9 cellular contexts compared by ENCODE assay signal in genomic region chr6:44388876-44389275, GRCh38. TPM values are rescaled to one million over a fixed set of nuclear protein-coding genes. Genes with fewer than 3 reads are reported as not detected.
DNase-seq lines count a peak whose midpoint lies in the region; TF ChIP-seq lines count a peak whose summit lies in the region.
"Had no signal": no experiment of that assay in that cellular context is flagged by ENCODE, and none has a peak within 500 bp of the region (broad histone marks: within the 10 kb centered on the region; RNA-seq: fewer than 3 reads in every experiment).

No MANE protein-coding gene starts in this region.

- H3K9me3 Mint-ChIP-seq in T-helper 2 cell treated with Interferon-gamma antibody and Interleukin-4, amounts not matched to agents 5 μg/mL and 100 μg/mL, for 36 hours: no peaks in the 10 kb centered on the region
- peaks cover 8% of the 10 kb centered on the region for H3K9me3 Mint-ChIP-seq in glutamatergic neuron (ENCODE audit: unreplicated experiment)

- WGBS in spleen, 5 donors: 72 to 78% (median 75%) methylated on average over 5 of the region's 5 CpGs

- no peak for TF ChIP-seq CTCF in WI38 (IDR thresholded peaks at IDR 0.05; ENCODE audit: low read depth, low read length)
- no peak for TF ChIP-seq CTCF in glutamatergic neuron (IDR thresholded peaks at IDR 0.05; ENCODE audit: partially characterized antibody, unreplicated experiment)
- TF ChIP-seq CTCF in spleen (IDR thresholded peaks at IDR 0.05 in 8 of 11, conservative IDR thresholded peaks at IDR 0.05 in 3 of 11): no peak

- TF ChIP-seq POLR2A in spleen (IDR thresholded peaks at IDR 0.05): no peak

- intact Hi-C loops in spleen (cut with DNase I; ENCODE audit: low total_unique reads): no loop called here

- H3K4me3 Mint-ChIP-seq in T-helper 2 cell treated with Interferon-gamma antibody and Interleukin-4, amounts not matched to agents 5 μg/mL and 100 μg/mL, for 36 hours: peak overlapping the region; percentile 95
- peak overlapping the region; percentile 89 for H3K4me3 Mint-ChIP-seq in glutamatergic neuron (ENCODE audit: unreplicated experiment)

- H3K36me3 Mint-ChIP-seq in T-helper 2 cell treated with Interferon-gamma antibody and Interleukin-4, amounts not matched to agents 5 μg/mL and 100 μg/mL, for 36 hours (ENCODE audit: low read depth): peaks cover 35% of the 10 kb centered on the region
- peaks cover under 1% of the 10 kb centered on the region for H3K36me3 Mint-ChIP-seq in glutamatergic neuron (ENCODE audit: unreplicated experiment)

- peak overlapping the region; percentile 82 for H3K27ac Mint-ChIP-seq in T-helper 2 cell treated with Interferon-gamma antibody and Interleukin-4, amounts not matched to agents 5 μg/mL and 100 μg/mL, for 36 hours
- peak overlapping the region; percentile 60 for H3K27ac Mint-ChIP-seq in glutamatergic neuron (ENCODE audit: unreplicated experiment)

- H3K27me3 Mint-ChIP-seq in T-helper 2 cell treated with Interferon-gamma antibody and Interleukin-4, amounts not matched to agents 5 μg/mL and 100 μg/mL, for 36 hours (ENCODE audit: low read depth): peaks cover 6% of the 10 kb centered on the region
- H3K27me3 Mint-ChIP-seq in glutamatergic neuron (ENCODE audit: unreplicated experiment): peaks cover 3% of the 10 kb centered on the region

- H3K4me3 ChIP-seq in WI38 (ENCODE audit: low read depth, low read length) (peak overlapping the region; percentile 93), spleen (peak overlapping the region in 6 of 8 donors; percentile 70 to 97 (median 79))

- H3K9me3 ChIP-seq in spleen: no peaks in the 10 kb centered on the region
- H3K9me3 ChIP-seq: thyroid gland had no signal

- peaks cover 0 to 38% (median 24%) of the 10 kb centered on the region in 6 donors for H3K36me3 ChIP-seq in spleen

- peak overlapping the region in 1 of 8 donors; percentile 98 for H3K27ac ChIP-seq in spleen

- peaks cover 31% of the 10 kb centered on the region for H3K4me1 Mint-ChIP-seq in T-helper 2 cell treated with Interferon-gamma antibody and Interleukin-4, amounts not matched to agents 5 μg/mL and 100 μg/mL, for 36 hours (ENCODE audit: low read depth)
- H3K4me1 Mint-ChIP-seq in glutamatergic neuron (ENCODE audit: low read depth, unreplicated experiment): peaks cover 12% of the 10 kb centered on the region

- no peak for DNase-seq in T-helper 2 cell treated with Interferon-gamma antibody and Interleukin-4, amounts not matched to agents 5 μg/mL and 100 μg/mL, for 36 hours (ENCODE audit: low spot score)
- no peak for DNase-seq in T-helper 2 cell
- no peak for DNase-seq in glutamatergic neuron
- DNase-seq in spleen: no peak
- DNase-seq in NK-92 treated with Interleukin-12 subunit alpha and Interleukin-12 subunit beta, amount 100 ng/mL, for 24 hours (lab: John Stamatoyannopoulos, UW): no peak
- DNase-seq in AG08395 (ENCODE audit: low spot score): no peak
- no peak for DNase-seq in islet precursor cell
- DNase-seq: thyroid gland had no signal

- no peaks in the 10 kb centered on the region for H3K27me3 ChIP-seq in spleen (replicated peaks in 1 of 7)
- H3K27me3 ChIP-seq: thyroid gland had no signal

- H3K4me1 ChIP-seq in spleen: peaks cover 22 to 47% (median 34%) of the 10 kb centered on the region in 6 donors

RNA-seq across cellular contexts. Expression of gene CDC5L, which starts 1.4 kb away (rescaled TPM):
- 19.6 TPM for total RNA-seq in glutamatergic neuron (ENCODE audit: unreplicated experiment)
- total RNA-seq in spleen: 10 to 100 TPM; 17.4 to 20.3 (median 18.6) TPM
- 1 to 10 TPM; 5.3 to 8.0 (median 7.4) TPM for polyA plus RNA-seq in spleen

RNA-seq across cellular contexts. Expression of gene SPATS1, which starts 46.4 kb away (rescaled TPM):
- not detected for total RNA-seq in glutamatergic neuron (ENCODE audit: unreplicated experiment)
- total RNA-seq in spleen: not detected
- polyA plus RNA-seq in spleen: not detected
- total RNA-seq: thyroid gland had no signal
